ENCODE assay signal across 11 cellular contexts in genomic region chr3:147832611-147833010, GRCh38.
"Had no signal": no experiment of that assay in that cellular context is flagged by ENCODE, and none has a peak within 500 bp of the region (broad histone marks: within the 10 kb centered on the region; RNA-seq: fewer than 3 reads in every experiment).

No MANE protein-coding gene starts in this region.

- H3K9ac ChIP-seq: GM23248 had no signal

- FAIRE-seq: H1, H54 had no signal

- H3K9me3 Mint-ChIP-seq: GM23338, H9, HFFc6 had no signal

- DNase-seq: GM23248, GOT3, H7, H9, HCEC 1CT, HFFc6 had no signal

- H3K27ac Mint-ChIP-seq: GM23338, H9, HFFc6 had no signal

- H3K4me1 ChIP-seq: HAP-1 had no signal

- H3K4me2 ChIP-seq: GM23338 had no signal

- H3K4me3 Mint-ChIP-seq: GM23338, H9, HFFc6 had no signal

- H3K36me3 ChIP-seq: HAP-1 had no signal

- H3K4me3 ChIP-seq: GM23248, GM23338, HAP-1 had no signal

- H3K9me3 ChIP-seq: HAP-1 had no signal

- H2AFZ ChIP-seq: GM23248, GM23338 had no signal

- H3K27ac ChIP-seq: GM23248 had no signal

- ATAC-seq: GM23338, HCT116 had no signal
